ENCODE assay signal across 20 cellular contexts in genomic region chr11:79227732-79228416, GRCh38.
DNase-seq lines count a peak whose midpoint lies in the region; ATAC-seq and TF ChIP-seq lines count a peak whose summit lies in the region.
"Had no signal": no experiment of that assay in that cellular context is flagged by ENCODE, and none has a peak within 500 bp of the region (broad histone marks: within the 10 kb centered on the region; RNA-seq: fewer than 3 reads in every experiment).

No MANE protein-coding gene starts in this region.

- H2AFZ ChIP-seq in OCI-LY3 (ENCODE audit: low read depth, low read length) (no peak overlapping the region), hepatocyte (no peak overlapping the region)

- WGBS in hepatocyte (ENCODE audit: low lambda C conversion rate, missing lambda C conversion rate), result 58% methylated on average over 4 of the region's 4 CpGs

- H3K9ac ChIP-seq in OCI-LY3 (ENCODE audit: low read length), result no peak overlapping the region

- H4K20me1 ChIP-seq in OCI-LY3 (ENCODE audit: insufficient read depth, low read length) (peaks cover 9% of the 10 kb centered on the region; the same call in 1 of the 2 replicates), hepatocyte (ENCODE audit: insufficient read depth, poor library complexity, severe bottlenecking) (no peaks in the 10 kb centered on the region)

- no peaks in the 10 kb centered on the region for H3K4me1 ChIP-seq in OCI-LY3 (ENCODE audit: low read length)
- H3K4me1 ChIP-seq in hepatocyte (ENCODE audit: insufficient read depth), result no peaks in the 10 kb centered on the region

- intact Hi-C loops in sciatic nerve (cut with DNase I), result no loop called here

- H3K27ac ChIP-seq in OCI-LY3 (ENCODE audit: low read length), result no peak overlapping the region
- no peak overlapping the region for H3K27ac ChIP-seq in hepatocyte
- H3K27ac ChIP-seq: HL-60 had no signal

- peak; percentile 45 for ATAC-seq in sciatic nerve
- ATAC-seq: activated CD4-positive, CD25-positive, alpha-beta regulatory T cell treated with anti-CD3 and anti-CD28 coated beads, Interleukin-2, amount 50 U/mL, for 24 hours; activated CD8-positive, alpha-beta T cell treated with anti-CD3 and anti-CD28 coated beads for 36 hours; stimulated activated naive CD8-positive, alpha-beta T cell treated with anti-CD3 and anti-CD28 coated beads, Interleukin-15, Interleukin-2, amounts not matched to agents 100 U/mL and 50 U/mL, for 24 hours had no signal

- no peaks in the 10 kb centered on the region for H3K79me2 ChIP-seq in OCI-LY3 (ENCODE audit: low read length)
- H3K79me2 ChIP-seq in hepatocyte, result no peaks in the 10 kb centered on the region

- H3K27me3 ChIP-seq in OCI-LY3 (ENCODE audit: low read depth, low read length) (no peaks in the 10 kb centered on the region), hepatocyte (no peaks in the 10 kb centered on the region)

- H3K36me3 ChIP-seq in OCI-LY3 (replicated peaks; ENCODE audit: low read depth, low read length), result no peaks in the 10 kb centered on the region
- H3K36me3 ChIP-seq in hepatocyte (replicated peaks; ENCODE audit: insufficient read depth, low read depth), result no peaks in the 10 kb centered on the region

- H3K4me3 ChIP-seq in OCI-LY3 (ENCODE audit: low read length) (no peak overlapping the region), hepatocyte (no peak overlapping the region)
- H3K4me3 ChIP-seq: lung had no signal

- no peaks in the 10 kb centered on the region for H3K9me2 ChIP-seq in hepatocyte (replicated peaks; ENCODE audit: insufficient read depth)

- peak; percentile 27 for DNase-seq in NCI-H1092 treated with DMSO at 0.1 percent for 48 hours (lab: John Stamatoyannopoulos, UW)
- no peak for DNase-seq in NCI-H1092 (lab: John Stamatoyannopoulos, UW)
- no peak for DNase-seq in hepatocyte (ENCODE audit: low spot score)
- no peak for DNase-seq in sciatic nerve (ENCODE audit: low spot score)
- DNase-seq in hepatic stellate cell (ENCODE audit: low spot score), result no peak
- DNase-seq in HuH-7.5 (ENCODE audit: low spot score), result no peak
- no peak for DNase-seq in NCI-H146 (lab: John Stamatoyannopoulos, UW)
- DNase-seq: 8988T; activated CD8-positive, alpha-beta T cell treated with anti-CD3 and anti-CD28 coated beads for 36 hours; activated naive CD4-positive, alpha-beta T cell treated with Interleukin-2 at 50 U/mL for 16 hours; activated T-cell treated with anti-CD3 and anti-CD28 coated beads, Interleukin-2, amount 50 U/mL, for 24 hours; hippocampal formation; NCI-H1436 treated with DMSO at 0.1 percent for 48 hours; stimulated activated CD4-positive, alpha-beta T cell treated with anti-CD3 and anti-CD28 coated beads, Interleukin-4, amount 100 ng/mL, for 1 hour; stimulated activated naive CD8-positive, alpha-beta T cell treated with anti-CD3 and anti-CD28 coated beads, Interleukin-15, Interleukin-2, amounts not matched to agents 100 U/mL and 50 U/mL, for 24 hours; T1000 had no signal

- H3K9me3 ChIP-seq in OCI-LY3 (ENCODE audit: insufficient read depth, low read length), result no peaks in the 10 kb centered on the region
- no peaks in the 10 kb centered on the region for H3K9me3 ChIP-seq in hepatocyte (ENCODE audit: low read depth)

- TF ChIP-seq CTCF in OCI-LY3 (IDR thresholded peaks at IDR 0.05; ENCODE audit: low read depth, low read length) (peak; percentile 33), hepatocyte (IDR thresholded peaks at IDR 0.05; ENCODE audit: poor library complexity) (peak; percentile 6)

- H3K4me2 ChIP-seq in OCI-LY3 (ENCODE audit: low read length), result no peak overlapping the region
- H3K4me2 ChIP-seq in hepatocyte, result no peak overlapping the region
